7 cellular contexts compared by ENCODE assay signal in the genomic region with DNA sequence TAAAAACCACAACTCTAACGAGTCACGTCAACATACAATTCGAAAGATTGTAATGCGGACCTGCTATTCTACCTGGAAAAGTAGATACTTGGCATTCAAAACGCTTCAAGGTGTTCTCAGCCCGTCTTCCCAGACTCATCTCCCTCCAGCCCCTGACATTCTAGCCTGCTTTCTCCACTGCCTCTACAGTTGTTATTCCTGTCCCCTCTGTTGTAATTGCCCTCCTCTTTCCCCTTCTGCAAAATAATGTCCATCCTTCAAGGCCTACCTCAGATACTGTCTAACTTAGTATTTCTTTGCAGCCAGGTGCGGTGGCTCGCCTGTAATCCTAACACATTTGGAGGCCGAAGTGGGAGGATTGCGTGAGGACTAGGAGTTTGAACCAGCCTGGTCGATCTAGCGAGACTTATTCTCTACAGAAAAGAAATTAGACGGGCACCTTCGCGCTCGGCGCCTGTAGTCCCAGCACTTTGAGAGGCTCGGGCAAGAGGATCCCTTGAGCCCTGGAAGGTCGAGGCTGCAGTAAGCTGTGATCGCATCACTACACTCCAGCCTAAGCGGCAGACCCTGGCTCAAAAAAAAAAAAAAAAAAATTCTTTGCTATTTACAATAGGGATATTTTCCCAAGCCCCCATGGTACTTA. TPM values are rescaled to one million over a fixed set of nuclear protein-coding genes. Genes with fewer than 3 reads are reported as not detected.
A peak's percentile ranks its signal among the peaks of the same experiment; 100 is the strongest.
DNase-seq lines count a peak whose midpoint lies in the region; ATAC-seq and TF ChIP-seq lines count a peak whose summit lies in the region.

No MANE protein-coding gene starts in this region.

- no peak for TF ChIP-seq POLR2A in spleen (IDR thresholded peaks at IDR 0.05)

- H3K4me1 ChIP-seq in HEK293 (ENCODE audit: control insufficient read depth, insufficient read depth, low read length), result no peaks in the 10 kb centered on the region
- peaks cover 6% of the 10 kb centered on the region for H3K4me1 ChIP-seq in right cardiac atrium (ENCODE audit: control insufficient read depth, insufficient read depth, low read length)
- peaks cover 8 to 50% (median 32%) of the 10 kb centered on the region in 6 donors for H3K4me1 ChIP-seq in spleen

- WGBS in right cardiac atrium, result 66% methylated on average over 21 of the region's 21 CpGs
- 64 to 72% (median 67%) methylated on average over 21 of the region's 21 CpGs for WGBS in spleen, 5 donors

- H3K27ac ChIP-seq in HEK293 (ENCODE audit: extremely low read depth, low read depth, low read length), result peak overlapping the region; percentile 77; the same call in 1 of the 2 replicates
- peak overlapping the region; percentile 76 for H3K27ac ChIP-seq in WERI-Rb-1
- no peak overlapping the region for H3K27ac ChIP-seq in right cardiac atrium (ENCODE audit: low read length)
- H3K27ac ChIP-seq in spleen, result peak overlapping the region; percentile 77 to 98 (median 94)

- H3K36me3 ChIP-seq in HEK293 (ENCODE audit: control insufficient read depth in 2 of 2, insufficient read depth in 1 of 2, low read length in 2 of 2) (peaks cover 25 to 32% of the 10 kb centered on the region in 2 experiments), WERI-Rb-1 (peaks cover 39% of the 10 kb centered on the region), spleen (peaks cover 0 to 47% (median 20%) of the 10 kb centered on the region in 6 donors)

- DNase-seq in WERI-Rb-1 (no peak), right cardiac atrium (no peak), spleen (no peak), left colon (no peak)
- DNase-seq in stimulated activated CD4-positive, alpha-beta T cell treated with anti-CD3 and anti-CD28 coated beads, Interleukin-4, amount 100 ng/mL, for 24 hours, result no peak
- no peak for DNase-seq in stimulated activated CD4-positive, alpha-beta T cell treated with anti-CD3 and anti-CD28 coated beads, Interleukin-4, amount 100 ng/mL, for 4 hours

- intact Hi-C loops in right cardiac atrium (cut with DNase I), result no loop called here
- intact Hi-C loops in spleen (cut with DNase I; ENCODE audit: low total_unique reads), result no loop called here
- intact Hi-C loops in left colon (cut with DNase I, micrococcal nuclease), result no loop called here

- POLR2A ChIA-PET in HEK293 (lab: Yijun Ruan, JAX), result interaction anchor here (0.6 to 2.0 kb wide), 14 partner anchors 11 to 342 kb away, joined by 3 to 19 read pairs (median 6); partner anchors contain the start of genes B3GALNT2, TBCE and TOMM20

- CTCF ChIA-PET in HEK293 (lab: Yijun Ruan, JAX), result interaction anchor here (0.6 to 1.2 kb wide), 4 partner anchors 11 to 621 kb away, joined by 3 to 4 read pairs (median 3); no protein-coding TSS in a partner anchor

- peak overlapping the region; percentile 74 for H3K4me3 ChIP-seq in HEK293 (ENCODE audit: low read depth, low read length)
- H3K4me3 ChIP-seq in WERI-Rb-1 (ENCODE audit: low read depth, low read length), result peak overlapping the region; percentile 63
- peak overlapping the region; percentile 73 for H3K4me3 ChIP-seq in right cardiac atrium (ENCODE audit: low read length)
- H3K4me3 ChIP-seq in spleen, result peak overlapping the region; percentile 64 to 94 (median 78)

- no peaks in the 10 kb centered on the region for H3K9me3 ChIP-seq in HEK293 (ENCODE audit: control insufficient read depth, insufficient read depth, low read depth, low read length)
- H3K9me3 ChIP-seq in WERI-Rb-1 (ENCODE audit: severe bottlenecking), result no peaks in the 10 kb centered on the region
- H3K9me3 ChIP-seq in right cardiac atrium (ENCODE audit: control insufficient read depth, low read length), result no peaks in the 10 kb centered on the region
- H3K9me3 ChIP-seq in spleen, result no peaks in the 10 kb centered on the region

- TF ChIP-seq CTCF in HEK293 (tag by site-specific recombination; IDR thresholded peaks at IDR 0.05), result no peak
- no peak for TF ChIP-seq CTCF in WERI-Rb-1 (IDR thresholded peaks at IDR 0.05; ENCODE audit: low read depth, low read length)
- no peak for TF ChIP-seq CTCF in spleen (IDR thresholded peaks at IDR 0.05 in 8 of 11, conservative IDR thresholded peaks at IDR 0.05 in 3 of 11)

- ATAC-seq in right cardiac atrium (peak in 1 of 2 donors; percentile 5), left colon (no peak)

- H3K27me3 ChIP-seq in WERI-Rb-1 (ENCODE audit: insufficient read depth, low read depth, severe bottlenecking) (no peaks in the 10 kb centered on the region), right cardiac atrium (ENCODE audit: control insufficient read depth, insufficient read depth) (no peaks in the 10 kb centered on the region), spleen (replicated peaks in 1 of 7) (no peaks in the 10 kb centered on the region)

TF ChIP-seq in HEK293, 187 proteins besides CTCF, POLR2A, EP300 and RAD21 (continues in another document):
- TF ChIP-seq, protein P1, sequence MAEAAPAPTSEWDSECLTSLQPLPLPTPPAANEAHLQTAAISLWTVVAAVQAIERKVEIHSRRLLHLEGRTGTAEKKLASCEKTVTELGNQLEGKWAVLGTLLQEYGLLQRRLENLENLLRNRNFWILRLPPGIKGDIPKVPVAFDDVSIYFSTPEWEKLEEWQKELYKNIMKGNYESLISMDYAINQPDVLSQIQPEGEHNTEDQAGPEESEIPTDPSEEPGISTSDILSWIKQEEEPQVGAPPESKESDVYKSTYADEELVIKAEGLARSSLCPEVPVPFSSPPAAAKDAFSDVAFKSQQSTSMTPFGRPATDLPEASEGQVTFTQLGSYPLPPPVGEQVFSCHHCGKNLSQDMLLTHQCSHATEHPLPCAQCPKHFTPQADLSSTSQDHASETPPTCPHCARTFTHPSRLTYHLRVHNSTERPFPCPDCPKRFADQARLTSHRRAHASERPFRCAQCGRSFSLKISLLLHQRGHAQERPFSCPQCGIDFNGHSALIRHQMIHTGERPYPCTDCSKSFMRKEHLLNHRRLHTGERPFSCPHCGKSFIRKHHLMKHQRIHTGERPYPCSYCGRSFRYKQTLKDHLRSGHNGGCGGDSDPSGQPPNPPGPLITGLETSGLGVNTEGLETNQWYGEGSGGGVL (tag by site-specific recombination; IDR thresholded peaks at IDR 0.05), result 0 out of 2 replicates have a peak, but pooled peaks have one; percentile 5
- no peak for TF ChIP-seq ZBTB44 (tag by site-specific recombination; IDR thresholded peaks at IDR 0.05)
- no peak for TF ChIP-seq ZNF664 (tag by site-specific recombination; IDR thresholded peaks at IDR 0.05)
- TF ChIP-seq ZBTB1 (tag by site-specific recombination; IDR thresholded peaks at IDR 0.05), result no peak
- TF ChIP-seq ZEB2 (tag by site-specific recombination; IDR thresholded peaks at IDR 0.05), result no peak
- no peak for TF ChIP-seq ZFP41 (tag by site-specific recombination; IDR thresholded peaks at IDR 0.05; ENCODE audit: borderline replicate concordance)
- TF ChIP-seq ZBTB48 (tag by site-specific recombination; IDR thresholded peaks at IDR 0.05), result no peak
- TF ChIP-seq, protein P2, sequence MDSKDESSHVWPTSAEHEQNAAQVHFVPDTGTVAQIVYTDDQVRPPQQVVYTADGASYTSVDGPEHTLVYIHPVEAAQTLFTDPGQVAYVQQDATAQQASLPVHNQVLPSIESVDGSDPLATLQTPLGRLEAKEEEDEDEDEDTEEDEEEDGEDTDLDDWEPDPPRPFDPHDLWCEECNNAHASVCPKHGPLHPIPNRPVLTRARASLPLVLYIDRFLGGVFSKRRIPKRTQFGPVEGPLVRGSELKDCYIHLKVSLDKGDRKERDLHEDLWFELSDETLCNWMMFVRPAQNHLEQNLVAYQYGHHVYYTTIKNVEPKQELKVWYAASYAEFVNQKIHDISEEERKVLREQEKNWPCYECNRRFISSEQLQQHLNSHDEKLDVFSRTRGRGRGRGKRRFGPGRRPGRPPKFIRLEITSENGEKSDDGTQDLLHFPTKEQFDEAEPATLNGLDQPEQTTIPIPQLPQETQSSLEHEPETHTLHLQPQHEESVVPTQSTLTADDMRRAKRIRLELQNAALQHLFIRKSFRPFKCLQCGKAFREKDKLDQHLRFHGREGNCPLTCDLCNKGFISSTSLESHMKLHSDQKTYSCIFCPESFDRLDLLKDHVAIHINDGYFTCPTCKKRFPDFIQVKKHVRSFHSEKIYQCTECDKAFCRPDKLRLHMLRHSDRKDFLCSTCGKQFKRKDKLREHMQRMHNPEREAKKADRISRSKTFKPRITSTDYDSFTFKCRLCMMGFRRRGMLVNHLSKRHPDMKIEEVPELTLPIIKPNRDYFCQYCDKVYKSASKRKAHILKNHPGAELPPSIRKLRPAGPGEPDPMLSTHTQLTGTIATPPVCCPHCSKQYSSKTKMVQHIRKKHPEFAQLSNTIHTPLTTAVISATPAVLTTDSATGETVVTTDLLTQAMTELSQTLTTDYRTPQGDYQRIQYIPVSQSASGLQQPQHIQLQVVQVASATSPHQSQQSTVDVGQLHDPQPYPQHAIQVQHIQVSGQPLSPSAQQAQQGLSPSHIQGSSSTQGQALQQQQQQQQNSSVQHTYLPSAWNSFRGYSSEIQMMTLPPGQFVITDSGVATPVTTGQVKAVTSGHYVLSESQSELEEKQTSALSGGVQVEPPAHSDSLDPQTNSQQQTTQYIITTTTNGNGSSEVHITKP (tag by site-specific recombination; IDR thresholded peaks at IDR 0.05), result 0 out of 2 replicates have a peak, but pooled peaks have one; percentile 57

RNA-seq across cellular contexts. Expression of gene RBM34, which starts 0.8 kb away (rescaled TPM):
- total RNA-seq in right cardiac atrium (10 to 100 TPM; 44.8 to 57.4 (median 53.8) TPM), spleen (10 to 100 TPM; 24.7 to 58.8 (median 52.4) TPM), left colon (10 to 100 TPM; 50.8 to 58.7 TPM)
- polyA plus RNA-seq in right cardiac atrium (60.3 TPM), spleen (100 to 1,000 TPM in 1 of 3 donors, 10 to 100 TPM in 2; 74.9 to 107 (median 87.7) TPM)

RNA-seq across cellular contexts. Expression of gene TOMM20, which starts 33.2 kb away (rescaled TPM):
- total RNA-seq in right cardiac atrium (100 to 1,000 TPM in 1 of 4 donors, 10 to 100 TPM in 3; 88.1 to 110 (median 96.4) TPM), spleen (10 to 100 TPM; 59.6 to 79.9 (median 68.9) TPM), left colon (100 to 1,000 TPM in 1 of 2 donors, 10 to 100 TPM in 1; 84.6 to 108 TPM)
- polyA plus RNA-seq in right cardiac atrium (66.3 TPM), spleen (10 to 100 TPM; 46.6 to 56.8 (median 47.6) TPM)
